ENCODE assay signal across 1 cellular context in genomic region chr1:31152181-31152768, GRCh38.
TF ChIP-seq lines count a peak whose summit lies in the region.

No MANE protein-coding gene starts in this region.

TF ChIP-seq in GM23338, 12 proteins besides CTCF, POLR2A, EP300 and RAD21 (continued from another document):
- TF ChIP-seq, protein P1, sequence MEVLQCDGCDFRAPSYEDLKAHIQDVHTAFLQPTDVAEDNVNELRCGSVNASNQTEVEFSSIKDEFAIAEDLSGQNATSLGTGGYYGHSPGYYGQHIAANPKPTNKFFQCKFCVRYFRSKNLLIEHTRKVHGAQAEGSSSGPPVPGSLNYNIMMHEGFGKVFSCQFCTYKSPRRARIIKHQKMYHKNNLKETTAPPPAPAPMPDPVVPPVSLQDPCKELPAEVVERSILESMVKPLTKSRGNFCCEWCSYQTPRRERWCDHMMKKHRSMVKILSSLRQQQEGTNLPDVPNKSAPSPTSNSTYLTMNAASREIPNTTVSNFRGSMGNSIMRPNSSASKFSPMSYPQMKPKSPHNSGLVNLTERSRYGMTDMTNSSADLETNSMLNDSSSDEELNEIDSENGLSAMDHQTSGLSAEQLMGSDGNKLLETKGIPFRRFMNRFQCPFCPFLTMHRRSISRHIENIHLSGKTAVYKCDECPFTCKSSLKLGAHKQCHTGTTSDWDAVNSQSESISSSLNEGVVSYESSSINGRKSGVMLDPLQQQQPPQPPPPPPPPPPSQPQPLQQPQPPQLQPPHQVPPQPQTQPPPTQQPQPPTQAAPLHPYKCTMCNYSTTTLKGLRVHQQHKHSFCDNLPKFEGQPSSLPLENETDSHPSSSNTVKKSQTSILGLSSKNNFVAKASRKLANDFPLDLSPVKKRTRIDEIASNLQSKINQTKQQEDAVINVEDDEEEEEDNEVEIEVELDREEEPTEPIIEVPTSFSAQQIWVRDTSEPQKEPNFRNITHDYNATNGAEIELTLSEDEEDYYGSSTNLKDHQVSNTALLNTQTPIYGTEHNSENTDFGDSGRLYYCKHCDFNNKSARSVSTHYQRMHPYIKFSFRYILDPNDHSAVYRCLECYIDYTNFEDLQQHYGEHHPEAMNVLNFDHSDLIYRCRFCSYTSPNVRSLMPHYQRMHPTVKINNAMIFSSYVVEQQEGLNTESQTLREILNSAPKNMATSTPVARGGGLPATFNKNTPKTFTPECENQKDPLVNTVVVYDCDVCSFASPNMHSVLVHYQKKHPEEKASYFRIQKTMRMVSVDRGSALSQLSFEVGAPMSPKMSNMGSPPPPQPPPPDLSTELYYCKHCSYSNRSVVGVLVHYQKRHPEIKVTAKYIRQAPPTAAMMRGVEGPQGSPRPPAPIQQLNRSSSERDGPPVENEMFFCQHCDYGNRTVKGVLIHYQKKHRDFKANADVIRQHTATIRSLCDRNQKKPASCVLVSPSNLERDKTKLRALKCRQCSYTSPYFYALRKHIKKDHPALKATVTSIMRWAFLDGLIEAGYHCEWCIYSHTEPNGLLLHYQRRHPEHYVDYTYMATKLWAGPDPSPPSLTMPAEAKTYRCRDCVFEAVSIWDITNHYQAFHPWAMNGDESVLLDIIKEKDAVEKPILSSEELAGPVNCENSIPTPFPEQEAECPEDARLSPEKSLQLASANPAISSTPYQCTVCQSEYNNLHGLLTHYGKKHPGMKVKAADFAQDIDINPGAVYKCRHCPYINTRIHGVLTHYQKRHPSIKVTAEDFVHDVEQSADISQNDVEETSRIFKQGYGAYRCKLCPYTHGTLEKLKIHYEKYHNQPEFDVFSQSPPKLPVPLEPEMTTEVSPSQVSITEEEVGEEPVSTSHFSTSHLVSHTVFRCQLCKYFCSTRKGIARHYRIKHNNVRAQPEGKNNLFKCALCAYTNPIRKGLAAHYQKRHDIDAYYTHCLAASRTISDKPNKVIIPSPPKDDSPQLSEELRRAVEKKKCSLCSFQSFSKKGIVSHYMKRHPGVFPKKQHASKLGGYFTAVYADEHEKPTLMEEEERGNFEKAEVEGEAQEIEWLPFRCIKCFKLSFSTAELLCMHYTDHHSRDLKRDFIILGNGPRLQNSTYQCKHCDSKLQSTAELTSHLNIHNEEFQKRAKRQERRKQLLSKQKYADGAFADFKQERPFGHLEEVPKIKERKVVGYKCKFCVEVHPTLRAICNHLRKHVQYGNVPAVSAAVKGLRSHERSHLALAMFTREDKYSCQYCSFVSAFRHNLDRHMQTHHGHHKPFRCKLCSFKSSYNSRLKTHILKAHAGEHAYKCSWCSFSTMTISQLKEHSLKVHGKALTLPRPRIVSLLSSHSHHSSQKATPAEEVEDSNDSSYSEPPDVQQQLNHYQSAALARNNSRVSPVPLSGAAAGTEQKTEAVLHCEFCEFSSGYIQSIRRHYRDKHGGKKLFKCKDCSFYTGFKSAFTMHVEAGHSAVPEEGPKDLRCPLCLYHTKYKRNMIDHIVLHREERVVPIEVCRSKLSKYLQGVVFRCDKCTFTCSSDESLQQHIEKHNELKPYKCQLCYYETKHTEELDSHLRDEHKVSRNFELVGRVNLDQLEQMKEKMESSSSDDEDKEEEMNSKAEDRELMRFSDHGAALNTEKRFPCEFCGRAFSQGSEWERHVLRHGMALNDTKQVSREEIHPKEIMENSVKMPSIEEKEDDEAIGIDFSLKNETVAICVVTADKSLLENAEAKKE (CRISPR knock-in tag; IDR thresholded peaks at IDR 0.05), result no peak
- TF ChIP-seq ZNF114 (CRISPR knock-in tag; IDR thresholded peaks at IDR 0.05) (no peak), REST (IDR thresholded peaks at IDR 0.05; ENCODE audit: unreplicated experiment) (no peak), EZH2 (IDR thresholded peaks at IDR 0.05; ENCODE audit: low read depth, unreplicated experiment) (no peak), STAT1 (IDR thresholded peaks at IDR 0.05; ENCODE audit: unreplicated experiment) (no peak), ZNF331 (CRISPR knock-in tag; IDR thresholded peaks at IDR 0.05; ENCODE audit: low read depth) (no peak), ETS1 (IDR thresholded peaks at IDR 0.05) (no peak), CREB1 (CRISPR knock-in tag; IDR thresholded peaks at IDR 0.05; ENCODE audit: low read depth) (no peak)
